In genomic region chr10:79377557-79378382, GRCh38 we compare ENCODE assay signal across 12 cellular contexts.
"Had no signal": no experiment of that assay in that cellular context is flagged by ENCODE, and none has a peak within 500 bp of the region (broad histone marks: within the 10 kb centered on the region; RNA-seq: fewer than 3 reads in every experiment).

No MANE protein-coding gene starts in this region.

- H3K9me3 Mint-ChIP-seq: activated T-helper 2 cell treated with anti-CD3 and anti-CD28 coated beads, Interferon-gamma antibody, Interleukin-2, Interleukin-4, amounts not matched to agents 10 μg/mL and 5 μg/mL and 100 μg/mL, durations not matched to agents 14 hours and 24 hours and 36 hours had no signal

- H3K4me1 ChIP-seq: breast epithelium had no signal

- H3K27ac ChIP-seq: breast epithelium, gastrocnemius medialis, neutrophil, right atrium auricular region, SJSA1, tibial artery had no signal

- H3K9me3 ChIP-seq: breast epithelium, gastrocnemius medialis, neutrophil, right atrium auricular region, SJSA1, tibial artery had no signal

- FAIRE-seq: keratinocyte, small intestine had no signal

- H3K4me3 Mint-ChIP-seq: activated CD4-positive, alpha-beta T cell treated with anti-CD3 and anti-CD28 coated beads for 36 hours; activated naive CD8-positive, alpha-beta T cell had no signal

- H3K4me3 ChIP-seq: breast epithelium, gastrocnemius medialis, right atrium auricular region, SJSA1, tibial artery had no signal

- H3K27me3 ChIP-seq: breast epithelium, gastrocnemius medialis, right atrium auricular region, SJSA1, tibial artery had no signal

- H3K27ac Mint-ChIP-seq: activated CD4-positive, alpha-beta T cell treated with anti-CD3 and anti-CD28 coated beads for 36 hours; activated naive CD8-positive, alpha-beta T cell; activated T-helper 2 cell treated with anti-CD3 and anti-CD28 coated beads, Interferon-gamma antibody, Interleukin-2, Interleukin-4, amounts not matched to agents 10 μg/mL and 5 μg/mL and 100 μg/mL, durations not matched to agents 14 hours and 24 hours and 36 hours had no signal

- ATAC-seq: activated CD4-positive, alpha-beta T cell treated with anti-CD3 and anti-CD28 coated beads for 36 hours; gastrocnemius medialis had no signal

- H3K36me3 Mint-ChIP-seq: activated naive CD8-positive, alpha-beta T cell had no signal

- H3K36me3 ChIP-seq: breast epithelium, gastrocnemius medialis, neutrophil, right atrium auricular region, SJSA1, tibial artery had no signal

- DNase-seq: activated CD4-positive, alpha-beta T cell treated with anti-CD3 and anti-CD28 coated beads for 36 hours; effector CD8-positive, alpha-beta T cell; gastrocnemius medialis; small intestine had no signal

- H3K27me3 Mint-ChIP-seq: activated CD4-positive, alpha-beta T cell treated with anti-CD3 and anti-CD28 coated beads for 36 hours; activated naive CD8-positive, alpha-beta T cell had no signal
